Comparison of ENCODE assay signal across 3 cellular contexts in the genomic region with DNA sequence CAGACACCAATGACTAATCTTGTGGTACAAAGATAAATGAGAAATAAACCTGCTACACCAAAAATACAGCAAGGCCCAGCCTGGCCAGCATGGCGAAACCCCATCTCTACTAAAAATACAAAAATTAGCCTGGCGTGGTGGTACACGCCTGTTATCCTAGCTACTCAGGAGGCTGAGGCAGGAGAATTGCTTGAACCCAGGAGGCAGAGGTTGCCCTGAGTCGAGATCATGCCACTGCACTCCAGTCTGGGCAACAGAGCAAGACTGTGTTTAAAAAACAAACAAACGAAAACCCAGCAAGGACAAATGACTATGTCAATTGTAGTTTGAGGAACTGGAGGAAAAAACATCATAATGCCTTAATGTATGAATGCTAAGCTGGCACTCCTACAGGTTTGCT. TPM values are rescaled to one million over a fixed set of nuclear protein-coding genes. Genes with fewer than 3 reads are reported as not detected.
"Had no signal": no experiment of that assay in that cellular context is flagged by ENCODE, and none has a peak within 500 bp of the region (broad histone marks: within the 10 kb centered on the region; RNA-seq: fewer than 3 reads in every experiment).

No MANE protein-coding gene starts in this region.

RNA-seq across cellular contexts. Expression of a gene that starts 20.1 kb away (rescaled TPM):
- total RNA-seq: MCF 10A; Right ventricle myocardium superior; T-helper 1 cell treated with Interleukin-12 subunit alpha and Interleukin-12 subunit beta and Interleukin-4 antibody, amounts not matched to agents 30 ng/mL and 1 ng/mL, for 36 hours had no signal
